1 cellular context compared by ENCODE assay signal in genomic region chr18:36901277-36901701, GRCh38.
TF ChIP-seq lines count a peak whose summit lies in the region.

No MANE protein-coding gene starts in this region.

TF ChIP-seq in K562, 482 proteins besides CTCF, POLR2A, EP300 and RAD21 (continued from another document):
- TF ChIP-seq, protein P1, sequence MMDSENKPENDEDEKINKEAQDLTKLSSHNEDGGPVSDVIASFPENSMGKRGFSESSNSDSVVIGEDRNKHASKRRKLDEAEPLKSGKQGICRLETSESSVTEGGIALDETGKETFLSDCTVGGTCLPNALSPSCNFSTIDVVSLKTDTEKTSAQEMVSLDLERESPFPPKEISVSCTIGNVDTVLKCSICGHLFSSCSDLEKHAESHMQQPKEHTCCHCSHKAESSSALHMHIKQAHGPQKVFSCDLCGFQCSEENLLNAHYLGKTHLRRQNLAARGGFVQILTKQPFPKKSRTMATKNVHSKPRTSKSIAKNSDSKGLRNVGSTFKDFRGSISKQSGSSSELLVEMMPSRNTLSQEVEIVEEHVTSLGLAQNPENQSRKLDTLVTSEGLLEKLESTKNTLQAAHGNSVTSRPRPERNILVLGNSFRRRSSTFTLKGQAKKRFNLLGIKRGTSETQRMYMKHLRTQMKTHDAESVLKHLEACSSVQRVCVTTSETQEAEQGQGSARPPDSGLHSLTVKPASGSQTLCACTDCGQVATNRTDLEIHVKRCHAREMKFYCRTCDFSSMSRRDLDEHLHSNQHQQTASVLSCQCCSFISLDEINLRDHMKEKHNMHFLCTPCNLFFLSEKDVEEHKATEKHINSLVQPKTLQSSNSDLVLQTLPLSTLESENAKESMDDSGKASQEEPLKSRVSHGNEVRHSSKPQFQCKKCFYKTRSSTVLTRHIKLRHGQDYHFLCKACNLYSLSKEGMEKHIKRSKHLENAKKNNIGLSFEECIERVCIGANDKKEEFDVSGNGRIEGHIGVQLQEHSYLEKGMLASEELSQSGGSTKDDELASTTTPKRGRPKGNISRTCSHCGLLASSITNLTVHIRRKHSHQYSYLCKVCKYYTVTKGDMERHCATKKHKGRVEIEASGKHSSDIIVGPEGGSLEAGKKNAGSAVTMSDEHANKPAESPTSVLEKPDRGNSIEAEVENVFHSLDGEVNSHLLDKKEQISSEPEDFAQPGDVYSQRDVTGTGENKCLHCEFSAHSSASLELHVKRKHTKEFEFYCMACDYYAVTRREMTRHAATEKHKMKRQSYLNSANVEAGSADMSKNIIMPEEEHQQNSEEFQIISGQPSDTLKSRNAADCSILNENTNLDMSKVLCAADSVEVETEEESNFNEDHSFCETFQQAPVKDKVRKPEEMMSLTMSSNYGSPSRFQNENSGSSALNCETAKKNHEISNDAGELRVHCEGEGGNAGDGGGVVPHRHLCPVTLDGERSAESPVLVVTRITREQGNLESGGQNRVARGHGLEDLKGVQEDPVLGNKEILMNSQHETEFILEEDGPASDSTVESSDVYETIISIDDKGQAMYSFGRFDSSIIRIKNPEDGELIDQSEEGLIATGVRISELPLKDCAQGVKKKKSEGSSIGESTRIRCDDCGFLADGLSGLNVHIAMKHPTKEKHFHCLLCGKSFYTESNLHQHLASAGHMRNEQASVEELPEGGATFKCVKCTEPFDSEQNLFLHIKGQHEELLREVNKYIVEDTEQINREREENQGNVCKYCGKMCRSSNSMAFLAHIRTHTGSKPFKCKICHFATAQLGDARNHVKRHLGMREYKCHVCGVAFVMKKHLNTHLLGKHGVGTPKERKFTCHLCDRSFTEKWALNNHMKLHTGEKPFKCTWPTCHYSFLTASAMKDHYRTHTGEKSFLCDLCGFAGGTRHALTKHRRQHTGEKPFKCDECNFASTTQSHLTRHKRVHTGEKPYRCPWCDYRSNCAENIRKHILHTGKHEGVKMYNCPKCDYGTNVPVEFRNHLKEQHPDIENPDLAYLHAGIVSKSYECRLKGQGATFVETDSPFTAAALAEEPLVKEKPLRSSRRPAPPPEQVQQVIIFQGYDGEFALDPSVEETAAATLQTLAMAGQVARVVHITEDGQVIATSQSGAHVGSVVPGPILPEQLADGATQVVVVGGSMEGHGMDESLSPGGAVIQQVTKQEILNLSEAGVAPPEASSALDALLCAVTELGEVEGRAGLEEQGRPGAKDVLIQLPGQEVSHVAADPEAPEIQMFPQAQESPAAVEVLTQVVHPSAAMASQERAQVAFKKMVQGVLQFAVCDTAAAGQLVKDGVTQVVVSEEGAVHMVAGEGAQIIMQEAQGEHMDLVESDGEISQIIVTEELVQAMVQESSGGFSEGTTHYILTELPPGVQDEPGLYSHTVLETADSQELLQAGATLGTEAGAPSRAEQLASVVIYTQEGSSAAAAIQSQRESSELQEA (IDR thresholded peaks at IDR 0.05; ENCODE audit: low read depth): no peak
- TF ChIP-seq LEF1 (IDR thresholded peaks at IDR 0.05): peak; percentile 73; the same call in 1 of the 2 replicates
- no peak for TF ChIP-seq ZNF408 (CRISPR knock-in tag; IDR thresholded peaks at IDR 0.05; ENCODE audit: low read depth)
- TF ChIP-seq JUN (IDR thresholded peaks at IDR 0.05; ENCODE audit: borderline replicate concordance, low read depth, low read length): peak; percentile 45; the same call in 1 of the 2 replicates
- no peak for TF ChIP-seq JUN (CRISPR knock-in tag; IDR thresholded peaks at IDR 0.05; ENCODE audit: borderline replicate concordance)
- peak; percentile 91 for TF ChIP-seq JUND (IDR thresholded peaks at IDR 0.05; ENCODE audit: borderline replicate concordance, low read depth, low read length)
- TF ChIP-seq JUND (tag; IDR thresholded peaks at IDR 0.05; ENCODE audit: borderline replicate concordance, low read depth, low read length): peak; percentile 92
- TF ChIP-seq ZNF134 (CRISPR knock-in tag; conservative IDR thresholded peaks at IDR 0.05): no peak
- TF ChIP-seq RUNX1 (IDR thresholded peaks at IDR 0.05; ENCODE audit: low read depth): no peak
- TF ChIP-seq TFAM (CRISPR knock-in tag; conservative IDR thresholded peaks at IDR 0.05): no peak
- TF ChIP-seq SMARCE1 (IDR thresholded peaks at IDR 0.05): peak; percentile 90
- TF ChIP-seq FOS (IDR thresholded peaks at IDR 0.05; ENCODE audit: extremely low read depth, insufficient read length): peak; percentile 56
- no peak for TF ChIP-seq MTA1 (IDR thresholded peaks at IDR 0.05; ENCODE audit: borderline replicate concordance)
- TF ChIP-seq RB1 (IDR thresholded peaks at IDR 0.05; ENCODE audit: low read depth): no peak
- no peak for TF ChIP-seq ZC3H4 (CRISPR knock-in tag; IDR thresholded peaks at IDR 0.05; ENCODE audit: borderline replicate concordance)
- no peak for TF ChIP-seq ELF1 (tag; IDR thresholded peaks at IDR 0.05)
- no peak for TF ChIP-seq THAP12 (CRISPR knock-in tag; IDR thresholded peaks at IDR 0.05)
- peak; percentile 87 for TF ChIP-seq SMARCA4 (IDR thresholded peaks at IDR 0.05)
- no peak for TF ChIP-seq NR2F6 (CRISPR knock-in tag; IDR thresholded peaks at IDR 0.05)
- TF ChIP-seq ARID3A (IDR thresholded peaks at IDR 0.05; ENCODE audit: borderline replicate concordance, low read depth, low read length): peak; percentile 84; the same call in 1 of the 2 replicates
- peak; percentile 77 for TF ChIP-seq SMARCC2 (IDR thresholded peaks at IDR 0.05; ENCODE audit: low read depth)
- TF ChIP-seq TEAD4 (IDR thresholded peaks at IDR 0.05; ENCODE audit: low read length): peak; percentile 33; the same call in 1 of the 2 replicates
- no peak for TF ChIP-seq TEAD4 (CRISPR knock-in tag; IDR thresholded peaks at IDR 0.05; ENCODE audit: borderline replicate concordance)
- TF ChIP-seq ZNF511 (CRISPR knock-in tag; IDR thresholded peaks at IDR 0.05): no peak
- no peak for TF ChIP-seq ATF1 (CRISPR knock-in tag; IDR thresholded peaks at IDR 0.05)
- no peak for TF ChIP-seq ATF1 (tag; IDR thresholded peaks at IDR 0.05)
- no peak for TF ChIP-seq ZNF655 (CRISPR knock-in tag; IDR thresholded peaks at IDR 0.05)
- TF ChIP-seq, protein P2, sequence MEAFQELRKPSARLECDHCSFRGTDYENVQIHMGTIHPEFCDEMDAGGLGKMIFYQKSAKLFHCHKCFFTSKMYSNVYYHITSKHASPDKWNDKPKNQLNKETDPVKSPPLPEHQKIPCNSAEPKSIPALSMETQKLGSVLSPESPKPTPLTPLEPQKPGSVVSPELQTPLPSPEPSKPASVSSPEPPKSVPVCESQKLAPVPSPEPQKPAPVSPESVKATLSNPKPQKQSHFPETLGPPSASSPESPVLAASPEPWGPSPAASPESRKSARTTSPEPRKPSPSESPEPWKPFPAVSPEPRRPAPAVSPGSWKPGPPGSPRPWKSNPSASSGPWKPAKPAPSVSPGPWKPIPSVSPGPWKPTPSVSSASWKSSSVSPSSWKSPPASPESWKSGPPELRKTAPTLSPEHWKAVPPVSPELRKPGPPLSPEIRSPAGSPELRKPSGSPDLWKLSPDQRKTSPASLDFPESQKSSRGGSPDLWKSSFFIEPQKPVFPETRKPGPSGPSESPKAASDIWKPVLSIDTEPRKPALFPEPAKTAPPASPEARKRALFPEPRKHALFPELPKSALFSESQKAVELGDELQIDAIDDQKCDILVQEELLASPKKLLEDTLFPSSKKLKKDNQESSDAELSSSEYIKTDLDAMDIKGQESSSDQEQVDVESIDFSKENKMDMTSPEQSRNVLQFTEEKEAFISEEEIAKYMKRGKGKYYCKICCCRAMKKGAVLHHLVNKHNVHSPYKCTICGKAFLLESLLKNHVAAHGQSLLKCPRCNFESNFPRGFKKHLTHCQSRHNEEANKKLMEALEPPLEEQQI (IDR thresholded peaks at IDR 0.05): 0 out of 2 replicates have a peak, but pooled peaks have one; percentile 16
- 0 out of 4 replicates have a peak, but pooled peaks of 1 of the 2 experiments have one; percentile 13 for TF ChIP-seq RCOR1 (IDR thresholded peaks at IDR 0.05; ENCODE audit: borderline replicate concordance in 1 of 2, low read depth in 2 of 2, low read length in 2 of 2)
- peak; percentile 93 for TF ChIP-seq PKNOX1 (IDR thresholded peaks at IDR 0.05)
- TF ChIP-seq, protein P3, sequence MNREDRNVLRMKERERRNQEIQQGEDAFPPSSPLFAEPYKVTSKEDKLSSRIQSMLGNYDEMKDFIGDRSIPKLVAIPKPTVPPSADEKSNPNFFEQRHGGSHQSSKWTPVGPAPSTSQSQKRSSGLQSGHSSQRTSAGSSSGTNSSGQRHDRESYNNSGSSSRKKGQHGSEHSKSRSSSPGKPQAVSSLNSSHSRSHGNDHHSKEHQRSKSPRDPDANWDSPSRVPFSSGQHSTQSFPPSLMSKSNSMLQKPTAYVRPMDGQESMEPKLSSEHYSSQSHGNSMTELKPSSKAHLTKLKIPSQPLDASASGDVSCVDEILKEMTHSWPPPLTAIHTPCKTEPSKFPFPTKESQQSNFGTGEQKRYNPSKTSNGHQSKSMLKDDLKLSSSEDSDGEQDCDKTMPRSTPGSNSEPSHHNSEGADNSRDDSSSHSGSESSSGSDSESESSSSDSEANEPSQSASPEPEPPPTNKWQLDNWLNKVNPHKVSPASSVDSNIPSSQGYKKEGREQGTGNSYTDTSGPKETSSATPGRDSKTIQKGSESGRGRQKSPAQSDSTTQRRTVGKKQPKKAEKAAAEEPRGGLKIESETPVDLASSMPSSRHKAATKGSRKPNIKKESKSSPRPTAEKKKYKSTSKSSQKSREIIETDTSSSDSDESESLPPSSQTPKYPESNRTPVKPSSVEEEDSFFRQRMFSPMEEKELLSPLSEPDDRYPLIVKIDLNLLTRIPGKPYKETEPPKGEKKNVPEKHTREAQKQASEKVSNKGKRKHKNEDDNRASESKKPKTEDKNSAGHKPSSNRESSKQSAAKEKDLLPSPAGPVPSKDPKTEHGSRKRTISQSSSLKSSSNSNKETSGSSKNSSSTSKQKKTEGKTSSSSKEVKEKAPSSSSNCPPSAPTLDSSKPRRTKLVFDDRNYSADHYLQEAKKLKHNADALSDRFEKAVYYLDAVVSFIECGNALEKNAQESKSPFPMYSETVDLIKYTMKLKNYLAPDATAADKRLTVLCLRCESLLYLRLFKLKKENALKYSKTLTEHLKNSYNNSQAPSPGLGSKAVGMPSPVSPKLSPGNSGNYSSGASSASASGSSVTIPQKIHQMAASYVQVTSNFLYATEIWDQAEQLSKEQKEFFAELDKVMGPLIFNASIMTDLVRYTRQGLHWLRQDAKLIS (CRISPR knock-in tag; IDR thresholded peaks at IDR 0.05): no peak
- TF ChIP-seq HDAC1 (IDR thresholded peaks at IDR 0.05): peak in 1 of 2 experiments; percentile 45; a peak in 1 of 4 replicates
- no peak for TF ChIP-seq MYBL2 (IDR thresholded peaks at IDR 0.05; ENCODE audit: low read depth)
- no peak for TF ChIP-seq MYBL2 (CRISPR knock-in tag; IDR thresholded peaks at IDR 0.05; ENCODE audit: borderline replicate concordance)
- peak; percentile 73 for TF ChIP-seq FOXM1 (IDR thresholded peaks at IDR 0.05; ENCODE audit: low read depth)
- no peak for TF ChIP-seq FOXM1 (CRISPR knock-in tag; IDR thresholded peaks at IDR 0.05; ENCODE audit: low read depth)
- peak; percentile 80 for TF ChIP-seq ARHGAP35 (IDR thresholded peaks at IDR 0.05; ENCODE audit: partially characterized antibody)
- TF ChIP-seq ZNF23 (CRISPR knock-in tag; IDR thresholded peaks at IDR 0.05): no peak
